In the genomic region with DNA sequence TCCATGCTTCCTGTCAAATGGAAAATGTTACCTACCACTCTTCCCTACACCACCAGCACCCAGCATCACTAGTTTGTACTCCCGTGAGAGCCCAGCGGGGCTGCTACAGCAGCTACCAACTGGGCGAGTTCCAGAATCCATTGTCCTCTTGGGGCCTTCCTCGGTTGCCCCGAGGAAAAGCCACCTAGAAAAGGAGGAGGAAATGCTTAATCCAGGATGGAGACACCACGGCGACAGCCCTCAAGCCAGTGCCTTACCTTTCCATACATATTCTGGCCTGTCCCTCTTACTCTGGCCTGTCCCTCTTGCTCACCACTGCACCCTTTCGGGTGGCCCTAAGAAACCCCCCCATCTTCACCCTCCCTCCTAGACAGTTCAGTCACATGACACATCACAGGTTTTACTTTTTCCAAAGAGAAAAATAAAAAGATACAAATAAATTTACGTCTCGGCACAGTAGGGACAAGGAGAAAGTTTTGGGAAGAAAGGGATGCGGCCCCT, we compare ENCODE assay signal across 1 cellular context.
TF ChIP-seq lines count a peak whose summit lies in the region.

No MANE protein-coding gene starts in this region.

TF ChIP-seq in GM12878, 131 proteins besides CTCF, POLR2A, EP300 and RAD21:
- TF ChIP-seq RAD51 (IDR thresholded peaks at IDR 0.05) (peak; percentile 93), WRNIP1 (IDR thresholded peaks at IDR 0.05; ENCODE audit: borderline replicate concordance, low read depth, low read length) (0 out of 2 replicates have a peak, but pooled peaks have one; percentile 40), SMAD5 (IDR thresholded peaks at IDR 0.05; ENCODE audit: low read depth) (no peak), BACH1 (IDR thresholded peaks at IDR 0.05; ENCODE audit: borderline replicate concordance) (0 out of 2 replicates have a peak, but pooled peaks have one; percentile 18), PML (IDR thresholded peaks at IDR 0.05; ENCODE audit: low read length) (0 out of 2 replicates have a peak, but pooled peaks have one; percentile 13), KLF5 (IDR thresholded peaks at IDR 0.05; ENCODE audit: partially characterized antibody) (no peak), TARDBP (IDR thresholded peaks at IDR 0.05; ENCODE audit: borderline replicate concordance) (no peak), CHD2 (IDR thresholded peaks at IDR 0.05; ENCODE audit: borderline replicate concordance, low read depth, low read length) (no peak)
- TF ChIP-seq, protein P1, sequence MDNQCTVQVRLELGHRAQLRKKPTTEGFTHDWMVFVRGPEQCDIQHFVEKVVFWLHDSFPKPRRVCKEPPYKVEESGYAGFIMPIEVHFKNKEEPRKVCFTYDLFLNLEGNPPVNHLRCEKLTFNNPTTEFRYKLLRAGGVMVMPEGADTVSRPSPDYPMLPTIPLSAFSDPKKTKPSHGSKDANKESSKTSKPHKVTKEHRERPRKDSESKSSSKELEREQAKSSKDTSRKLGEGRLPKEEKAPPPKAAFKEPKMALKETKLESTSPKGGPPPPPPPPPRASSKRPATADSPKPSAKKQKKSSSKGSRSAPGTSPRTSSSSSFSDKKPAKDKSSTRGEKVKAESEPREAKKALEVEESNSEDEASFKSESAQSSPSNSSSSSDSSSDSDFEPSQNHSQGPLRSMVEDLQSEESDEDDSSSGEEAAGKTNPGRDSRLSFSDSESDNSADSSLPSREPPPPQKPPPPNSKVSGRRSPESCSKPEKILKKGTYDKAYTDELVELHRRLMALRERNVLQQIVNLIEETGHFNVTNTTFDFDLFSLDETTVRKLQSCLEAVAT (IDR thresholded peaks at IDR 0.05): peak; percentile 69; the same call in 1 of the 2 replicates
- TF ChIP-seq, protein P2, sequence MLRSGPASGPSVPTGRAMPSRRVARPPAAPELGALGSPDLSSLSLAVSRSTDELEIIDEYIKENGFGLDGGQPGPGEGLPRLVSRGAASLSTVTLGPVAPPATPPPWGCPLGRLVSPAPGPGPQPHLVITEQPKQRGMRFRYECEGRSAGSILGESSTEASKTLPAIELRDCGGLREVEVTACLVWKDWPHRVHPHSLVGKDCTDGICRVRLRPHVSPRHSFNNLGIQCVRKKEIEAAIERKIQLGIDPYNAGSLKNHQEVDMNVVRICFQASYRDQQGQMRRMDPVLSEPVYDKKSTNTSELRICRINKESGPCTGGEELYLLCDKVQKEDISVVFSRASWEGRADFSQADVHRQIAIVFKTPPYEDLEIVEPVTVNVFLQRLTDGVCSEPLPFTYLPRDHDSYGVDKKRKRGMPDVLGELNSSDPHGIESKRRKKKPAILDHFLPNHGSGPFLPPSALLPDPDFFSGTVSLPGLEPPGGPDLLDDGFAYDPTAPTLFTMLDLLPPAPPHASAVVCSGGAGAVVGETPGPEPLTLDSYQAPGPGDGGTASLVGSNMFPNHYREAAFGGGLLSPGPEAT (IDR thresholded peaks at IDR 0.05; ENCODE audit: low read depth): peak; percentile 19; the same call in 1 of the 2 replicates
- TF ChIP-seq, protein P3, sequence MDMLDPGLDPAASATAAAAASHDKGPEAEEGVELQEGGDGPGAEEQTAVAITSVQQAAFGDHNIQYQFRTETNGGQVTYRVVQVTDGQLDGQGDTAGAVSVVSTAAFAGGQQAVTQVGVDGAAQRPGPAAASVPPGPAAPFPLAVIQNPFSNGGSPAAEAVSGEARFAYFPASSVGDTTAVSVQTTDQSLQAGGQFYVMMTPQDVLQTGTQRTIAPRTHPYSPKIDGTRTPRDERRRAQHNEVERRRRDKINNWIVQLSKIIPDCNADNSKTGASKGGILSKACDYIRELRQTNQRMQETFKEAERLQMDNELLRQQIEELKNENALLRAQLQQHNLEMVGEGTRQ (IDR thresholded peaks at IDR 0.05; ENCODE audit: borderline replicate concordance, low read depth, low read length): peak; percentile 2; the same call in 1 of the 2 replicates
